In genomic region chr21:15729674-15730483, GRCh38 we compare ENCODE assay signal across 8 cellular contexts. TPM values are rescaled to one million over a fixed set of nuclear protein-coding genes. Genes with fewer than 3 reads are reported as not detected.
DNase-seq lines count a peak whose midpoint lies in the region; TF ChIP-seq lines count a peak whose summit lies in the region.

Gene USP25, plus strand, starts transcription at chr21:15729982. Its CDS starts 412 bp downstream, at chr21:15730394.

- H3K9me3 ChIP-seq in GM23248 (ENCODE audit: low read depth) = no peaks in the 10 kb centered on the region
- H3K9me3 ChIP-seq in stomach smooth muscle (ENCODE audit: control insufficient read depth in 2 of 2, low read length in 2 of 2) = no peaks in the 10 kb centered on the region

- H3K79me2 ChIP-seq in GM23248 (ENCODE audit: insufficient read depth) = peaks cover 41% of the 10 kb centered on the region

- H3K4me3 ChIP-seq in GM23248 (peak within 1 kb of the TSS; percentile 99), fibroblast of villous mesenchyme (ENCODE audit: low read depth, low read length) (peak within 1 kb of the TSS; percentile 81), stomach smooth muscle (ENCODE audit: low read length in 2 of 2) (peak within 1 kb of the TSS; percentile 88 to 98)

- H3K4me1 ChIP-seq in GM23248 (ENCODE audit: insufficient read depth) (peaks cover 13% of the 10 kb centered on the region), stomach smooth muscle (ENCODE audit: control insufficient read depth, insufficient read depth, low read length) (no peaks in the 10 kb centered on the region)

- peaks cover 4% of the 10 kb centered on the region for H3K36me3 Mint-ChIP-seq in neural crest cell (ENCODE audit: low read depth)

- H3K4me3 Mint-ChIP-seq in neural crest cell = peak within 1 kb of the TSS; percentile 92

- H4K20me1 ChIP-seq in GM23248 (ENCODE audit: insufficient read depth) = no peaks in the 10 kb centered on the region

- H3K27me3 ChIP-seq in GM23248 (replicated peaks; ENCODE audit: insufficient read depth) = no peaks in the 10 kb centered on the region
- H3K27me3 ChIP-seq in stomach smooth muscle (ENCODE audit: control insufficient read depth in 1 of 2, insufficient read depth in 2 of 2, low read length in 2 of 2) = no peaks in the 10 kb centered on the region

- peak within 1 kb of the TSS; percentile 97 for H3K4me2 ChIP-seq in GM23248 (ENCODE audit: unreplicated experiment)

- in situ Hi-C loops in GM23248 (cut with MboI) = no loop called here

- peak within 1 kb of the TSS; percentile 47 for H3K27ac ChIP-seq in GM23248
- H3K27ac ChIP-seq in stomach smooth muscle (ENCODE audit: low read length) = peak within 1 kb of the TSS; percentile 72

- H3K9ac ChIP-seq in GM23248 = peak within 1 kb of the TSS; percentile 87
- peak within 1 kb of the TSS; percentile 80 to 90 for H3K9ac ChIP-seq in stomach smooth muscle (ENCODE audit: low read length in 2 of 2)

- peak; percentile 81 for DNase-seq in EH (ENCODE audit: low read depth)
- DNase-seq in GM23248 = peak; percentile 87
- peak; percentile 79 for DNase-seq in LHCN-M2 (ENCODE audit: low read depth)
- peak; percentile 35 for DNase-seq in SIG-M5 (lab: John Stamatoyannopoulos, UW)
- peak; percentile 95 for DNase-seq in activated effector memory CD4-positive, alpha-beta T cell treated with anti-CD3 and anti-CD28 coated beads, Interleukin-2, amount 50 U/mL, for 16 hours
- DNase-seq in fibroblast of villous mesenchyme (ENCODE audit: low read depth) = peak; percentile 77
- peak; percentile 74 for DNase-seq in neural crest cell (ENCODE audit: low read depth, low spot score)

- H3K4me1 Mint-ChIP-seq in neural crest cell = peaks cover 32% of the 10 kb centered on the region

- no peaks in the 10 kb centered on the region for H3K9me3 Mint-ChIP-seq in neural crest cell

- no peak for TF ChIP-seq CTCF in fibroblast of villous mesenchyme (IDR thresholded peaks at IDR 0.05; ENCODE audit: insufficient read depth, low read depth, low read length)
- peak; percentile 31 for TF ChIP-seq CTCF in neural crest cell (conservative IDR thresholded peaks at IDR 0.05)

- no peaks in the 10 kb centered on the region for H3K9me2 ChIP-seq in GM23248 (ENCODE audit: insufficient read depth)

- H2AFZ ChIP-seq in GM23248 = peak within 1 kb of the TSS; percentile 85

- WGBS in GM23248 (ENCODE audit: low coverage in 1 of 2, low lambda C conversion rate in 2 of 2, missing lambda C conversion rate in 2 of 2), 2 experiments = 1% methylated on average over 43 to 67 of the region's 123 CpGs

- H3K27ac Mint-ChIP-seq in neural crest cell (ENCODE audit: unreplicated experiment) = peak within 1 kb of the TSS; percentile 84

- H3K27me3 Mint-ChIP-seq in neural crest cell (ENCODE audit: low read depth) = peaks cover 6% of the 10 kb centered on the region

- H3F3A ChIP-seq in GM23248 (ENCODE audit: insufficient read depth) = peaks cover 21% of the 10 kb centered on the region

- H3K36me3 ChIP-seq in GM23248 (ENCODE audit: low read depth) (no peaks in the 10 kb centered on the region), stomach smooth muscle (ENCODE audit: control insufficient read depth in 2 of 2, insufficient read depth in 2 of 2, low read length in 2 of 2) (no peaks in the 10 kb centered on the region)

RNA-seq across cellular contexts. Expression of gene USP25, which starts in this region (rescaled TPM):
- total RNA-seq in GM23248 (2014; rRNA removed; shearing (Covaris generic)) = 36.0 and 41.5 TPM in 2 replicates
- 5.8 and 8.0 TPM in 2 replicates for polyA plus RNA-seq in GM23248 (2016; fragmentation: Nextera tagmentation; extraction: Ambion mirVana)
- total RNA-seq in LHCN-M2 (2014; rRNA removed) = 25.4 and 27.6 TPM in 2 replicates
- 9.4 TPM for polyA plus RNA-seq in LHCN-M2 (2012)
- total RNA-seq in fibroblast of villous mesenchyme = 27.4 and 33.7 TPM in 2 replicates
- total RNA-seq in neural crest cell = 27.2 and 30.5 TPM in 2 replicates

Comparison
In these comparisons a context has a peak if more than half of its experiments do, and no peak if none do; other contexts are left out.
1. Peak in every context shown above with its lines: DNase-seq, H3K4me3 ChIP-seq and H3K27ac ChIP-seq.
2. DNase-seq: peak in every context shown above with its lines; median percentile 95 in activated effector memory CD4-positive, alpha-beta T cell treated with anti-CD3 and anti-CD28 coated beads, Interleukin-2, amount 50 U/mL, for 16 hours; 87 in GM23248; 81 in EH; 79 in LHCN-M2; 77 in fibroblast of villous mesenchyme; 74 in neural crest cell; 35 in SIG-M5.